Comparison of ENCODE assay signal across 1 cellular context in genomic region chr6:162678896-162679295, GRCh38. TPM values are rescaled to one million over a fixed set of nuclear protein-coding genes. Genes with fewer than 3 reads are reported as not detected.
"Had no signal": no experiment of that assay in that cellular context is flagged by ENCODE, and none has a peak within 500 bp of the region (broad histone marks: within the 10 kb centered on the region; RNA-seq: fewer than 3 reads in every experiment).

No MANE protein-coding gene starts in this region.

RNA-seq across cellular contexts. Expression of gene PACRG, which starts 48.9 kb away (rescaled TPM):
- polyA plus RNA-seq: foreskin keratinocyte had no signal
